8 cellular contexts compared by ENCODE assay signal in the genomic region with DNA sequence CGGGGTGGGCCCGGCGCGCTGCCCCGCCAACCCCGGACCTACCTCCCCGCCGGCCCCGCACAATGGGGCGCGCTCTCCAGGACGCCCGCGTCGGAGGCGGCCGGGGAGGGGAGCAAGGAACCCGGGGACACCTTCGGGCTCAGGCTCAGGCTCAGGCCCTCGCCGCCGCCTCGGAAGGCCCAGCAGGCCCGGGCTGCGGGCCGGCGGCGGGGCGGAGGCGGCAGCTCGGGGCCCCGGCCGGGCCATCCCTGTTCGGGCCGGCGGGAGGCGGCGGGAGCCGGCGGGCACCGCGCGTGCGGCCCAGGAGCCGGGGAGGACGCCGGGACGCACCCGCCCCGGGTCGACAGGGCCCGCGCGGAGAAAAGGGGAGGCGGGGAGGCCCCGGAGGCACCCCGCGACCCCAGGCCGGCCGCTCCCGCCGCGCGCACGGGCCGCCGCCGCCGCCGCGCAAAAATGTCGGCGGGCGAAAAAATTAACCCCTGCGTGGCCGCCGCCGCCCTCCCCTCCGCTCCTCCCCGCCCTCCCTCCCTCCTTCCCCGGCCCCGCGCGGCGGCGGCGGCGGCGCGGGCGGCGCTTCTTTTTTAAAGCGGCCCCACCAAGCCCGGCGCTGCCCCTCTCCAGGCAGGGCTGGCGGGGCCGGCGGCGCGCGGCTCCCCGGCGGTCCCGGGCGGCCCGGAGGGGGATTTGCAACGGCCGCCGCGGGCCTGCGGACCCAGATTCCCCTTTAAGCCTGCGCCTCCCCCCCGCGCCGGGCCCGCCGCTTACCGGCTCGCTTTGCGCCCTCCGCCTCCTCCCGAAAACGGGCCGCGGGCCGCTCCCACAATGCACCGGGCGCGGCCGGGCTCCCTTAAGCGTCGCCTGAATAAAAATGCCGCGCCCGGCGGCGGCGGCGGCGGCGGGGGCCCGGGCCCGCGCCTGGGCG. TPM values are rescaled to one million over a fixed set of nuclear protein-coding genes. Genes with fewer than 3 reads are reported as not detected.
DNase-seq lines count a peak whose midpoint lies in the region; ATAC-seq, FAIRE-seq and TF ChIP-seq lines count a peak whose summit lies in the region.

No MANE protein-coding gene starts in this region.

- H3K9me3 ChIP-seq in A549 = no peaks in the 10 kb centered on the region

- H3K4me1 ChIP-seq in A549 = peaks cover 12% of the 10 kb centered on the region

- WGBS in A549 (ENCODE audit: missing lambda C conversion rate) = 3% methylated on average over 17 of the region's 145 CpGs
- 1% methylated on average over 31 of the region's 145 CpGs for WGBS in lower leg skin, 2 donors

- TF ChIP-seq RAD21 in A549 (conservative IDR thresholded peaks at IDR 0.05 in 1 of 2, IDR thresholded peaks at IDR 0.05 in 1 of 2) = no peak

- POLR2A ChIA-PET in A549 (lab: Yijun Ruan, JAX) = no interaction called here

- peak overlapping the region; percentile 98 to 100 for H3K27ac ChIP-seq in A549

- CTCF ChIA-PET in A549 (lab: Yijun Ruan, JAX) = no interaction called here

- ATAC-seq in A549 = peak; percentile 58 to 72
- ATAC-seq in HG03064 (IDR thresholded peaks at IDR 0.05; ENCODE audit: low read depth, unreplicated experiment) = peak; percentile 46

- intact Hi-C loops in lower leg skin (cut with DNase I; ENCODE audit: low total_unique reads) = no loop called here

- H3K4me3 ChIP-seq in A549 (peak overlapping the region; percentile 89), lower leg skin (ENCODE audit: low read depth, poor library complexity, severe bottlenecking) (peak overlapping the region; percentile 85)

- TF ChIP-seq EP300 in A549 (IDR thresholded peaks at IDR 0.05) = no peak

- TF ChIP-seq CTCF in A549 (IDR thresholded peaks at IDR 0.05) = no peak
- no peak for TF ChIP-seq CTCF in lower leg skin (IDR thresholded peaks at IDR 0.05)

- peak overlapping the region; percentile 98 for H3K4me2 ChIP-seq in A549

- DNase-seq in A549 (ENCODE audit: low read depth in 1 of 2, low spot score in 1 of 2) = peak; percentile 69 to 87
- DNase-seq in NCI-H460 (ENCODE audit: extremely low read depth, low read depth) = peak; percentile 59
- peak; percentile 67 to 74 for DNase-seq in activated CD4-positive, alpha-beta T cell treated with anti-CD3 and anti-CD28 coated beads, Interleukin-2, amount 50 U/mL, for 4 hours
- peak; percentile 35 to 75 for DNase-seq in dermis microvascular lymphatic vessel endothelial cell (ENCODE audit: low read depth in 2 of 2)
- peak; percentile 73 to 95 for DNase-seq in lower leg skin (ENCODE audit: low spot score in 2 of 2)
- peak; percentile 74 to 80 for DNase-seq in stimulated activated CD4-positive, alpha-beta T cell treated with anti-CD3 and anti-CD28 coated beads, Interleukin-4, amount 100 ng/mL, for 4 hours

- TF ChIP-seq POLR2A in A549 (IDR thresholded peaks at IDR 0.05; ENCODE audit: low read length) (0 out of 2 replicates have a peak, but pooled peaks have one; percentile 11), GM18526 (IDR thresholded peaks at IDR 0.05; ENCODE audit: extremely low read depth, insufficient read length) (peak; percentile 47), lower leg skin (IDR thresholded peaks at IDR 0.05) (no peak)

- FAIRE-seq in A549 (lab: Jason Lieb, UNC) = no peak

TF ChIP-seq in A549, 52 proteins besides CTCF, POLR2A, EP300 and RAD21:
- TF ChIP-seq CBX8 (IDR thresholded peaks at IDR 0.05) (no peak), FOSB (CRISPR knock-in tag; IDR thresholded peaks at IDR 0.05) (no peak), ZSCAN20 (CRISPR knock-in tag; IDR thresholded peaks at IDR 0.05) (no peak), MAFK (IDR thresholded peaks at IDR 0.05; ENCODE audit: partially characterized antibody) (no peak), SMC3 (IDR thresholded peaks at IDR 0.05) (no peak), RARB (CRISPR knock-in tag; IDR thresholded peaks at IDR 0.05) (no peak), KDM5A (IDR thresholded peaks at IDR 0.05) (no peak), JUN (IDR thresholded peaks at IDR 0.05) (peak in 1 of 2 experiments; percentile 63; a peak in 2 of 5 replicates), FOSL2 (IDR thresholded peaks at IDR 0.05) (no peak), FOSL2 (CRISPR knock-in tag; IDR thresholded peaks at IDR 0.05) (no peak), EHF (CRISPR knock-in tag; IDR thresholded peaks at IDR 0.05) (no peak), PHF8 (IDR thresholded peaks at IDR 0.05; ENCODE audit: borderline replicate concordance, low read depth) (peak; percentile 19; the same call in 1 of the 2 replicates)
- TF ChIP-seq, protein P1, sequence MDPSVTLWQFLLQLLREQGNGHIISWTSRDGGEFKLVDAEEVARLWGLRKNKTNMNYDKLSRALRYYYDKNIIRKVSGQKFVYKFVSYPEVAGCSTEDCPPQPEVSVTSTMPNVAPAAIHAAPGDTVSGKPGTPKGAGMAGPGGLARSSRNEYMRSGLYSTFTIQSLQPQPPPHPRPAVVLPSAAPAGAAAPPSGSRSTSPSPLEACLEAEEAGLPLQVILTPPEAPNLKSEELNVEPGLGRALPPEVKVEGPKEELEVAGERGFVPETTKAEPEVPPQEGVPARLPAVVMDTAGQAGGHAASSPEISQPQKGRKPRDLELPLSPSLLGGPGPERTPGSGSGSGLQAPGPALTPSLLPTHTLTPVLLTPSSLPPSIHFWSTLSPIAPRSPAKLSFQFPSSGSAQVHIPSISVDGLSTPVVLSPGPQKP (IDR thresholded peaks at IDR 0.05; ENCODE audit: low read depth, low read length) = no peak
- TF ChIP-seq, protein P2, sequence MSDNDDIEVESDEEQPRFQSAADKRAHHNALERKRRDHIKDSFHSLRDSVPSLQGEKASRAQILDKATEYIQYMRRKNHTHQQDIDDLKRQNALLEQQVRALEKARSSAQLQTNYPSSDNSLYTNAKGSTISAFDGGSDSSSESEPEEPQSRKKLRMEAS (IDR thresholded peaks at IDR 0.05) = no peak
- TF ChIP-seq, protein P3, sequence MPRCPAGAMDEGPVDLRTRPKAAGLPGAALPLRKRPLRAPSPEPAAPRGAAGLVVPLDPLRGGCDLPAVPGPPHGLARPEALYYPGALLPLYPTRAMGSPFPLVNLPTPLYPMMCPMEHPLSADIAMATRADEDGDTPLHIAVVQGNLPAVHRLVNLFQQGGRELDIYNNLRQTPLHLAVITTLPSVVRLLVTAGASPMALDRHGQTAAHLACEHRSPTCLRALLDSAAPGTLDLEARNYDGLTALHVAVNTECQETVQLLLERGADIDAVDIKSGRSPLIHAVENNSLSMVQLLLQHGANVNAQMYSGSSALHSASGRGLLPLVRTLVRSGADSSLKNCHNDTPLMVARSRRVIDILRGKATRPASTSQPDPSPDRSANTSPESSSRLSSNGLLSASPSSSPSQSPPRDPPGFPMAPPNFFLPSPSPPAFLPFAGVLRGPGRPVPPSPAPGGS (IDR thresholded peaks at IDR 0.05) = peak; percentile 69; the same call in 1 of the 3 replicates

RNA-seq across cellular contexts. Expression of a gene that starts 0.6 kb away (rescaled TPM):
- 114 and 124 TPM in 2 replicates for polyA plus RNA-seq in A549 (2011; rRNA removed)
- polyA plus RNA-seq in A549 (2012; cell fraction: cytosol; rRNA removed) = 57.6 and 66.5 TPM in 2 replicates
- 33.8 and 43.2 TPM in 2 replicates for polyA plus RNA-seq in A549 (2012; cell fraction: nucleus; rRNA removed)
- polyA plus RNA-seq in A549 (2017; fragmentation: RNase III; extraction: RNeasy Plus Mini Kit Qiagen cat#74134 plus additional on column Dnase treatment) = 71.4 to 82.5 TPM (median 78.6 TPM) in 3 replicates
- 72.6 and 85.9 TPM in 2 replicates for polyA minus RNA-seq in A549 (2011; rRNA and poly(A)+ RNA removed)
- 46.0 and 62.0 TPM in 2 replicates for total RNA-seq in NCI-H460 (2014; rRNA removed; shearing (Covaris generic))
- polyA plus RNA-seq in NCI-H460 (2014; cell fraction: nucleus; rRNA removed) = 44.4 and 56.7 TPM in 2 replicates
- total RNA-seq in dermis microvascular lymphatic vessel endothelial cell = 34.1 and 40.1 TPM in 2 replicates
- 10 to 100 TPM; 14.4 to 35.0 (median 17.4) TPM for total RNA-seq in lower leg skin

RNA-seq across cellular contexts. Expression of a gene that starts 47.6 kb away (rescaled TPM):
- polyA plus RNA-seq in A549 (2011; rRNA removed) (25.6 and 28.0 TPM in 2 replicates), A549 (2017; fragmentation: RNase III; extraction: RNeasy Plus Mini Kit Qiagen cat#74134 plus additional on column Dnase treatment) (26.3 to 28.3 TPM (median 26.6 TPM) in 3 replicates)
- 13.8 and 17.9 TPM in 2 replicates for polyA plus RNA-seq in A549 (2012; cell fraction: cytosol; rRNA removed)
- polyA plus RNA-seq in A549 (2012; cell fraction: nucleus; rRNA removed) = 11.2 and 11.9 TPM in 2 replicates
- 8.5 and 11.1 TPM in 2 replicates for polyA minus RNA-seq in A549 (2011; rRNA and poly(A)+ RNA removed)
- total RNA-seq in NCI-H460 (2014; rRNA removed; shearing (Covaris generic)) = 14.1 and 18.5 TPM in 2 replicates
- polyA plus RNA-seq in NCI-H460 (2014; cell fraction: nucleus; rRNA removed) = 7.4 and 12.3 TPM in 2 replicates
- total RNA-seq in dermis microvascular lymphatic vessel endothelial cell (5.8 and 8.1 TPM in 2 replicates), lower leg skin (10 to 100 TPM; 10.9 to 26.6 (median 17.3) TPM)

Comparison
In these comparisons a context has a peak if more than half of its experiments do, and no peak if none do; other contexts are left out.
1. Peak in every context shown above with its lines: DNase-seq, ATAC-seq, H3K4me3 ChIP-seq and H3K27ac ChIP-seq.
2. POLR2A ChIP-seq: peak in A549 (single experiment) and GM18526 (single experiment); none in lower leg skin (0 of 2).